ENCODE assay signal across 7 cellular contexts in the genomic region with DNA sequence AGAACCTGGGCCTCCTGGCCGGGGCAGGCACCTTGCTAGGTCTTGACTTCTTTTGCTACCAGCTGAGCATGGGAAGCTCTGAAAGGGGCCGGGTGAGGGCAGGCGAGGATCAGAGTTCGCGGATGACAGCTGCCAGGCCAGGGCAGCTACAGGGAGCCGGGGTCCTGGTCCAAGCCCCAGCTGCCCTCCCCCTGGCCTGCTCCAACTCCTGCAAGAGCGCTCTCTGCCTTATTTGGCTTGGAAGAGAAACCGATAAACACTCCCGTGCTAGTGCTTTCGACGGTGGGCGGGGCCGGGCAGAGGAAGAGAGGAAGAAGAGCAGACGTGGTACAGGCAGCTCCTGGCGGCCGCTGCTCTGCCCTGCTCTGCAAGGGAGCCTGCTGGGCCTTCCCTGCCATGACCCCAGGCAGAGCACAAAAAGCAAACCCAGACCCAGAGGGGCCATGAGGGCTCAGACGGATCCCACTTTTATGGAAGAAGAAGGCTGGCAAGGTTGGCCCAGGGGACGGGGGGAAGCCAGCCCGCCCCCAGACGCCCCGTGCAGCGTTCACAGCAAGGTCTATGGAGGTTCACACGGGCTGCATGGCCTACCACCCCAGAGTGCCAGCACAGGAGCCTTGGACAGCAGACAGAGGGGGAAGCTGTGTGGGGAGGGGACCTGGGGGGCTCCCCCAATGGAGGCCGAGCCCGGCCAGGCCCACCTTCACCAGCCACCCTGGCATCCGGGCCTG. TPM values are rescaled to one million over a fixed set of nuclear protein-coding genes. Genes with fewer than 3 reads are reported as not detected.
A peak's percentile ranks its signal among the peaks of the same experiment; 100 is the strongest.
DNase-seq lines count a peak whose midpoint lies in the region; ATAC-seq and TF ChIP-seq lines count a peak whose summit lies in the region.
"Had no signal": no experiment of that assay in that cellular context is flagged by ENCODE, and none has a peak within 500 bp of the region (broad histone marks: within the 10 kb centered on the region; RNA-seq: fewer than 3 reads in every experiment).

No MANE protein-coding gene starts in this region.

- WGBS in lung, 2 donors: 42 to 63% methylated on average over 26 of the region's 26 CpGs
- WGBS in GM23248 (ENCODE audit: low coverage in 1 of 2, low lambda C conversion rate in 2 of 2, missing lambda C conversion rate in 2 of 2), 2 experiments: 84 to 89% methylated on average over 20 to 26 of the region's 26 CpGs

- ATAC-seq in lung (ENCODE audit: insufficient read depth, low FRiP score) (no peak), GM18870 (IDR thresholded peaks at IDR 0.05; ENCODE audit: unreplicated experiment) (no peak)
- ATAC-seq: GM12878 had no signal

- no peaks in the 10 kb centered on the region for H3K27me3 Mint-ChIP-seq in activated CD4-positive, alpha-beta T cell treated with anti-CD3 and anti-CD28 coated beads, Interleukin-2, amount 10 ng/mL, durations not matched to agents 24 days and 14 days

- H3F3A ChIP-seq in GM23248 (ENCODE audit: insufficient read depth): no peaks in the 10 kb centered on the region

- H3K9me3 ChIP-seq in lung (ENCODE audit: control insufficient read depth in 2 of 2, insufficient read depth in 1 of 2, low read length in 1 of 2) (no peaks in the 10 kb centered on the region), GM23248 (ENCODE audit: low read depth) (no peaks in the 10 kb centered on the region)

- H3K27me3 ChIP-seq in lung (ENCODE audit: control insufficient read depth, insufficient read depth) (no peaks in the 10 kb centered on the region), GM23248 (replicated peaks; ENCODE audit: insufficient read depth) (no peaks in the 10 kb centered on the region)

- peak overlapping the region; percentile 35 for H3K4me3 Mint-ChIP-seq in activated CD4-positive, alpha-beta T cell treated with anti-CD3 and anti-CD28 coated beads, Interleukin-2, amount 10 ng/mL, durations not matched to agents 24 days and 14 days

- H2AFZ ChIP-seq in GM23248: no peak overlapping the region

- H3K27ac ChIP-seq in lung (ENCODE audit: low read depth in 1 of 2, low read length in 1 of 2) (peak overlapping the region in 1 of 2 donors; percentile 41), GM23248 (no peak overlapping the region)

- H3K36me3 ChIP-seq in lung (ENCODE audit: control insufficient read depth in 2 of 2, insufficient read depth in 2 of 2, low read length in 2 of 2) (peaks cover 0 to 9% of the 10 kb centered on the region in 2 donors), GM23248 (ENCODE audit: low read depth) (no peaks in the 10 kb centered on the region; the same call in 1 of the 2 replicates)

- H4K20me1 ChIP-seq in GM23248 (ENCODE audit: insufficient read depth): peaks cover 12% of the 10 kb centered on the region

- no peak overlapping the region for H3K9ac ChIP-seq in GM23248

- H3K9me3 Mint-ChIP-seq in activated CD4-positive, alpha-beta T cell treated with anti-CD3 and anti-CD28 coated beads, Interleukin-2, amount 10 ng/mL, durations not matched to agents 24 days and 14 days: no peaks in the 10 kb centered on the region

- H3K4me1 ChIP-seq in lung (ENCODE audit: control insufficient read depth in 2 of 2, insufficient read depth in 2 of 2, low read length in 2 of 2): peaks cover 0 to 32% of the 10 kb centered on the region in 2 donors
- peaks cover 13% of the 10 kb centered on the region for H3K4me1 ChIP-seq in GM23248 (ENCODE audit: insufficient read depth)

- DNase-seq in COLO668 (lab: John Stamatoyannopoulos, UW; ENCODE audit: unreplicated experiment) (peak; percentile 64), lung (ENCODE audit: low spot score) (peak; percentile 60), NCI-H187 treated with DMSO at 0.1 percent for 48 hours (lab: John Stamatoyannopoulos, UW) (no peak), GM23248 (no peak)
- DNase-seq in activated CD4-positive, alpha-beta T cell treated with anti-CD3 and anti-CD28 coated beads, Interleukin-2, amount 10 ng/mL, durations not matched to agents 24 days and 14 days: peak; percentile 81

- TF ChIP-seq CTCF in lung (IDR thresholded peaks at IDR 0.05; ENCODE audit: control extremely low read depth, extremely low read depth): no peak

- in situ Hi-C loops in GM23248 (cut with MboI): no loop called here

- H3K4me2 ChIP-seq in GM23248 (ENCODE audit: unreplicated experiment): no peak overlapping the region

- no peak overlapping the region for H3K4me3 ChIP-seq in lung
- no peak overlapping the region for H3K4me3 ChIP-seq in GM23248
- H3K4me3 ChIP-seq: GM12878 had no signal

- H3K27ac Mint-ChIP-seq in activated CD4-positive, alpha-beta T cell treated with anti-CD3 and anti-CD28 coated beads, Interleukin-2, amount 10 ng/mL, durations not matched to agents 24 days and 14 days: peak overlapping the region; percentile 48

- H3K4me1 Mint-ChIP-seq in activated CD4-positive, alpha-beta T cell treated with anti-CD3 and anti-CD28 coated beads, Interleukin-2, amount 10 ng/mL, durations not matched to agents 24 days and 14 days: peaks cover 9% of the 10 kb centered on the region

- no peaks in the 10 kb centered on the region for H3K9me2 ChIP-seq in GM23248 (ENCODE audit: insufficient read depth)

- H3K79me2 ChIP-seq in GM23248 (ENCODE audit: insufficient read depth): peaks cover 100% of the 10 kb centered on the region

- intact Hi-C loops in activated CD4-positive, alpha-beta T cell treated with anti-CD3 and anti-CD28 coated beads, Interleukin-2, amount 10 ng/mL, durations not matched to agents 24 days and 14 days (cut with micrococcal nuclease): no loop called here

- peaks cover 4% of the 10 kb centered on the region for H3K36me3 Mint-ChIP-seq in activated CD4-positive, alpha-beta T cell treated with anti-CD3 and anti-CD28 coated beads, Interleukin-2, amount 10 ng/mL, durations not matched to agents 24 days and 14 days (ENCODE audit: low read depth)

RNA-seq across cellular contexts. Expression of a gene that starts 25.6 kb away (rescaled TPM):
- total RNA-seq in activated CD4-positive, alpha-beta T cell treated with anti-CD3 and anti-CD28 coated beads, Interleukin-2, amount 10 ng/mL, durations not matched to agents 24 days and 14 days: 219 and 226 TPM in 2 replicates
- 100 to 1,000 TPM; 113 to 200 TPM for total RNA-seq in lung
- polyA plus RNA-seq in lung (100 to 1,000 TPM; 180 to 207 TPM), GM23248 (2016; fragmentation: Nextera tagmentation; extraction: Ambion mirVana) (89.7 and 95.3 TPM in 2 replicates)
- 223 and 294 TPM in 2 replicates for total RNA-seq in GM23248 (2014; rRNA removed; shearing (Covaris generic))

RNA-seq across cellular contexts. Expression of a gene that starts 44.2 kb away (rescaled TPM):
- total RNA-seq in activated CD4-positive, alpha-beta T cell treated with anti-CD3 and anti-CD28 coated beads, Interleukin-2, amount 10 ng/mL, durations not matched to agents 24 days and 14 days: 93.2 and 98.3 TPM in 2 replicates
- 1 to 10 TPM; 3.0 to 5.8 TPM for total RNA-seq in lung
- polyA plus RNA-seq in lung (1 to 10 TPM; 2.0 to 3.6 TPM), GM23248 (2016; fragmentation: Nextera tagmentation; extraction: Ambion mirVana) (5.4 and 5.9 TPM in 2 replicates)
- total RNA-seq in GM23248 (2014; rRNA removed; shearing (Covaris generic)): 11.3 and 14.2 TPM in 2 replicates

RNA-seq across cellular contexts. Expression of a gene that starts 52.3 kb away (rescaled TPM):
- total RNA-seq in activated CD4-positive, alpha-beta T cell treated with anti-CD3 and anti-CD28 coated beads, Interleukin-2, amount 10 ng/mL, durations not matched to agents 24 days and 14 days: 312 and 314 TPM in 2 replicates
- total RNA-seq in lung: 100 to 1,000 TPM in 1 of 2 donors, 10 to 100 TPM in 1; 44.2 to 196 TPM
- polyA plus RNA-seq in lung (100 to 1,000 TPM; 157 to 260 TPM), GM23248 (2016; fragmentation: Nextera tagmentation; extraction: Ambion mirVana) (224 and 226 TPM in 2 replicates)
- 105 and 150 TPM in 2 replicates for total RNA-seq in GM23248 (2014; rRNA removed; shearing (Covaris generic))

RNA-seq across cellular contexts. Expression of a gene that starts 53.1 kb away (rescaled TPM):
- 68.8 and 69.9 TPM in 2 replicates for total RNA-seq in activated CD4-positive, alpha-beta T cell treated with anti-CD3 and anti-CD28 coated beads, Interleukin-2, amount 10 ng/mL, durations not matched to agents 24 days and 14 days
- total RNA-seq in lung: 10 to 100 TPM in 1 of 2 donors, 1 to 10 TPM in 1; 5.7 to 23.4 TPM
- polyA plus RNA-seq in lung (10 to 100 TPM; 17.2 to 19.4 TPM), GM23248 (2016; fragmentation: Nextera tagmentation; extraction: Ambion mirVana) (16.1 and 17.1 TPM in 2 replicates)
- total RNA-seq in GM23248 (2014; rRNA removed; shearing (Covaris generic)): 20.4 and 22.3 TPM in 2 replicates

RNA-seq across cellular contexts. Expression of a gene that starts 53.2 kb away (rescaled TPM):
- total RNA-seq in activated CD4-positive, alpha-beta T cell treated with anti-CD3 and anti-CD28 coated beads, Interleukin-2, amount 10 ng/mL, durations not matched to agents 24 days and 14 days: 47.3 and 49.7 TPM in 2 replicates
- total RNA-seq in lung: 10 to 100 TPM; 15.2 to 45.9 TPM
- polyA plus RNA-seq in lung (10 to 100 TPM; 42.4 to 51.6 TPM), GM23248 (2016; fragmentation: Nextera tagmentation; extraction: Ambion mirVana) (8.2 and 8.9 TPM in 2 replicates)
- total RNA-seq in GM23248 (2014; rRNA removed; shearing (Covaris generic)): 13.7 and 14.6 TPM in 2 replicates

Comparison
In these comparisons a context has a peak if more than half of its experiments do, and no peak if none do; other contexts are left out.
1. DNase-seq: peak in COLO668 (single experiment), activated CD4-positive, alpha-beta T cell treated with anti-CD3 and anti-CD28 coated beads, Interleukin-2, amount 10 ng/mL, durations not matched to agents 24 days and 14 days (single experiment) and lung (single experiment); none in NCI-H187 treated with DMSO at 0.1 percent for 48 hours (single experiment) and GM23248 (single experiment).